ENCODE assay signal across 25 cellular contexts in genomic region chr1:14135070-14135469, GRCh38.
A peak's percentile ranks its signal among the peaks of the same experiment; 100 is the strongest.
DNase-seq lines count a peak whose midpoint lies in the region; ATAC-seq and TF ChIP-seq lines count a peak whose summit lies in the region.
"Had no signal": no experiment of that assay in that cellular context is flagged by ENCODE, and none has a peak within 500 bp of the region (broad histone marks: within the 10 kb centered on the region; RNA-seq: fewer than 3 reads in every experiment).

No MANE protein-coding gene starts in this region.

- H3K79me2 ChIP-seq in neural progenitor cell (ENCODE audit: low read depth) = no peaks in the 10 kb centered on the region

- H3K4me1 Mint-ChIP-seq in WTC11 = peaks cover 40% of the 10 kb centered on the region
- peaks cover 11% of the 10 kb centered on the region for H3K4me1 Mint-ChIP-seq in neural progenitor cell
- no peaks in the 10 kb centered on the region for H3K4me1 Mint-ChIP-seq in CD14-positive monocyte
- H3K4me1 Mint-ChIP-seq: CD4-positive, alpha-beta memory T cell had no signal

- no peaks in the 10 kb centered on the region for H3F3A ChIP-seq in neural progenitor cell (ENCODE audit: low read depth)

- no peaks in the 10 kb centered on the region for H3K9me3 ChIP-seq in BLaER1 treated with 17β-estradiol and CSF1 and Interleukin-3, amounts not matched to agents 10 nM and 100 nM (replicated peaks in 1 of 11)
- H3K9me3 ChIP-seq in neural progenitor cell (ENCODE audit: low read depth) = no peaks in the 10 kb centered on the region

- H3K36me3 Mint-ChIP-seq in WTC11 = 0 out of 2 replicates have a peak, but pooled peaks cover 5% of the 10 kb centered on the region
- no peaks in the 10 kb centered on the region for H3K36me3 Mint-ChIP-seq in neural progenitor cell
- no peaks in the 10 kb centered on the region for H3K36me3 Mint-ChIP-seq in CD14-positive monocyte
- H3K36me3 Mint-ChIP-seq: CD4-positive, alpha-beta memory T cell had no signal

- H3K9ac ChIP-seq in BLaER1 treated with 17β-estradiol and CSF1 and Interleukin-3, amounts not matched to agents 10 nM and 100 nM = no peak overlapping the region
- no peak overlapping the region for H3K9ac ChIP-seq in neural progenitor cell

- H4K20me1 ChIP-seq in BLaER1 treated with 17β-estradiol and CSF1 and Interleukin-3, amounts not matched to agents 10 nM and 100 nM = no peaks in the 10 kb centered on the region
- H4K20me1 ChIP-seq in neural progenitor cell (ENCODE audit: low read depth) = no peaks in the 10 kb centered on the region

- no peak overlapping the region for H3K27ac ChIP-seq in BLaER1 treated with 17β-estradiol and CSF1 and Interleukin-3, amounts not matched to agents 10 nM and 100 nM
- no peak overlapping the region for H3K27ac ChIP-seq in neural progenitor cell
- H3K27ac ChIP-seq: 22Rv1, RWPE1 had no signal

- H3K36me3 ChIP-seq in BLaER1 treated with 17β-estradiol and CSF1 and Interleukin-3, amounts not matched to agents 10 nM and 100 nM = no peaks in the 10 kb centered on the region
- H3K36me3 ChIP-seq in neural progenitor cell = no peaks in the 10 kb centered on the region

- no peaks in the 10 kb centered on the region for H3K27me3 ChIP-seq in BLaER1 treated with 17β-estradiol and CSF1 and Interleukin-3, amounts not matched to agents 10 nM and 100 nM
- no peaks in the 10 kb centered on the region for H3K27me3 ChIP-seq in neural progenitor cell

- peak overlapping the region in 6 of 11 experiments; percentile 3 to 58 (median 26); a peak in 10 of 22 replicates for H3K4me2 ChIP-seq in BLaER1 treated with 17β-estradiol and CSF1 and Interleukin-3, amounts not matched to agents 10 nM and 100 nM
- H3K4me2 ChIP-seq in neural progenitor cell = no peak overlapping the region

- POLR2A ChIA-PET in WTC11 (lab: Charles Lee) = no interaction called here

- H3K27ac Mint-ChIP-seq in WTC11 (peak overlapping the region; percentile 96), neural progenitor cell (no peak overlapping the region), CD14-positive monocyte (no peak overlapping the region)
- H3K27ac Mint-ChIP-seq: CD4-positive, alpha-beta memory T cell had no signal

- H3K4me1 ChIP-seq in BLaER1 treated with 17β-estradiol and CSF1 and Interleukin-3, amounts not matched to agents 10 nM and 100 nM = peaks cover 0 to 10% (median 7%) of the 10 kb centered on the region in 10 experiments; a peak in 8 of 20 replicates
- peaks cover 12% of the 10 kb centered on the region for H3K4me1 ChIP-seq in neural progenitor cell

- H3K4me3 Mint-ChIP-seq in WTC11 = no peak overlapping the region
- H3K4me3 Mint-ChIP-seq in neural progenitor cell = no peak overlapping the region
- H3K4me3 Mint-ChIP-seq in CD14-positive monocyte = no peak overlapping the region
- H3K4me3 Mint-ChIP-seq: CD4-positive, alpha-beta memory T cell had no signal

- peaks cover 6% of the 10 kb centered on the region; the same call in 1 of the 2 replicates for H3K27me3 Mint-ChIP-seq in WTC11 (ENCODE audit: low read depth)
- peaks cover 4% of the 10 kb centered on the region for H3K27me3 Mint-ChIP-seq in neural progenitor cell (ENCODE audit: insufficient read depth, low read depth)
- H3K27me3 Mint-ChIP-seq in CD14-positive monocyte (ENCODE audit: low read depth in 3 of 3) = peaks cover 0 to 6% (median 2%) of the 10 kb centered on the region in 3 donors

- peak overlapping the region; percentile 64 for H2AFZ ChIP-seq in neural progenitor cell (replicated peaks)

- CTCF ChIA-PET in WTC11 (lab: Charles Lee) = interaction anchor here (1.3 to 1.7 kb wide), 2 partner anchors 22 to 39 kb away, joined by 3 read pairs; no protein-coding TSS in a partner anchor

- H3K9me3 Mint-ChIP-seq in WTC11 = peaks cover 29% of the 10 kb centered on the region
- H3K9me3 Mint-ChIP-seq in neural progenitor cell = no peaks in the 10 kb centered on the region
- peaks cover 0 to 3% (median 0%) of the 10 kb centered on the region in 7 donors for H3K9me3 Mint-ChIP-seq in CD14-positive monocyte

- no peak overlapping the region for H3K4me3 ChIP-seq in BLaER1 treated with 17β-estradiol and CSF1 and Interleukin-3, amounts not matched to agents 10 nM and 100 nM
- no peak overlapping the region for H3K4me3 ChIP-seq in neural progenitor cell

- intact Hi-C loops in CD14-positive monocyte (cut with micrococcal nuclease) = no loop called here

- no peak for TF ChIP-seq CTCF in WTC11 (IDR thresholded peaks at IDR 0.05)
- no peak for TF ChIP-seq CTCF in neural progenitor cell (IDR thresholded peaks at IDR 0.05)
- TF ChIP-seq CTCF in CD14-positive monocyte (IDR thresholded peaks at IDR 0.05) = no peak

- DNase-seq in DMS79 treated with DMSO at 0.1 percent for 48 hours (lab: John Stamatoyannopoulos, UW) = peak; percentile 29
- DNase-seq in DMS79 (lab: John Stamatoyannopoulos, UW) = no peak
- no peak for DNase-seq in WTC11 (ENCODE audit: low spot score)
- no peak for DNase-seq in neural progenitor cell (ENCODE audit: low spot score)
- DNase-seq in CD14-positive monocyte (ENCODE audit: low spot score) = no peak
- DNase-seq in SHP77 (lab: John Stamatoyannopoulos, UW) = no peak
- DNase-seq: ACHN; CD4-positive, alpha-beta memory T cell; COR-L47; GF-D8; Karpas-422; NCI-H1092 treated with DMSO at 0.1 percent for 48 hours; NCI-H1694 treated with DMSO at 0.1 percent for 48 hours; NCI-H2081; NCI-H2171 treated with DMSO at 0.1 percent for 48 hours; NCI-H345; NCI-H510A treated with DMSO at 0.1 percent for 48 hours; NCI-H82; SHP77 treated with DMSO at 0.1 percent for 48 hours had no signal

- no peak for ATAC-seq in WTC11
- ATAC-seq in HG03139 (IDR thresholded peaks at IDR 0.05; ENCODE audit: unreplicated experiment) = no peak
- ATAC-seq: HepG2, Panc1 had no signal

TF ChIP-seq in WTC11, 78 proteins besides CTCF, POLR2A, EP300 and RAD21:
- TF ChIP-seq SP1 (CRISPR knock-in tag; conservative IDR thresholded peaks at IDR 0.05) = no peak
- no peak for TF ChIP-seq ZNF512 (CRISPR knock-in tag; IDR thresholded peaks at IDR 0.05; ENCODE audit: borderline replicate concordance)
- no peak for TF ChIP-seq TEAD1 (CRISPR knock-in tag; IDR thresholded peaks at IDR 0.05)
- TF ChIP-seq ZNF423 (CRISPR knock-in tag; IDR thresholded peaks at IDR 0.05) = no peak
- no peak for TF ChIP-seq ZNF671 (CRISPR knock-in tag; IDR thresholded peaks at IDR 0.05)
- TF ChIP-seq, protein P1, sequence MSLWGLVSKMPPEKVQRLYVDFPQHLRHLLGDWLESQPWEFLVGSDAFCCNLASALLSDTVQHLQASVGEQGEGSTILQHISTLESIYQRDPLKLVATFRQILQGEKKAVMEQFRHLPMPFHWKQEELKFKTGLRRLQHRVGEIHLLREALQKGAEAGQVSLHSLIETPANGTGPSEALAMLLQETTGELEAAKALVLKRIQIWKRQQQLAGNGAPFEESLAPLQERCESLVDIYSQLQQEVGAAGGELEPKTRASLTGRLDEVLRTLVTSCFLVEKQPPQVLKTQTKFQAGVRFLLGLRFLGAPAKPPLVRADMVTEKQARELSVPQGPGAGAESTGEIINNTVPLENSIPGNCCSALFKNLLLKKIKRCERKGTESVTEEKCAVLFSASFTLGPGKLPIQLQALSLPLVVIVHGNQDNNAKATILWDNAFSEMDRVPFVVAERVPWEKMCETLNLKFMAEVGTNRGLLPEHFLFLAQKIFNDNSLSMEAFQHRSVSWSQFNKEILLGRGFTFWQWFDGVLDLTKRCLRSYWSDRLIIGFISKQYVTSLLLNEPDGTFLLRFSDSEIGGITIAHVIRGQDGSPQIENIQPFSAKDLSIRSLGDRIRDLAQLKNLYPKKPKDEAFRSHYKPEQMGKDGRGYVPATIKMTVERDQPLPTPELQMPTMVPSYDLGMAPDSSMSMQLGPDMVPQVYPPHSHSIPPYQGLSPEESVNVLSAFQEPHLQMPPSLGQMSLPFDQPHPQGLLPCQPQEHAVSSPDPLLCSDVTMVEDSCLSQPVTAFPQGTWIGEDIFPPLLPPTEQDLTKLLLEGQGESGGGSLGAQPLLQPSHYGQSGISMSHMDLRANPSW (CRISPR knock-in tag; conservative IDR thresholded peaks at IDR 0.05; ENCODE audit: low read depth) = no peak
- TF ChIP-seq CREB1 (CRISPR knock-in tag; IDR thresholded peaks at IDR 0.05) = no peak
- TF ChIP-seq ZNF263 (CRISPR knock-in tag; IDR thresholded peaks at IDR 0.05; ENCODE audit: low read depth) = no peak
- TF ChIP-seq ZNF138 (CRISPR knock-in tag; conservative IDR thresholded peaks at IDR 0.05) = no peak
- TF ChIP-seq PREB (CRISPR knock-in tag; IDR thresholded peaks at IDR 0.05; ENCODE audit: borderline replicate concordance) = no peak
- no peak for TF ChIP-seq NR1H2 (CRISPR knock-in tag; IDR thresholded peaks at IDR 0.05)
- TF ChIP-seq NR3C1 (CRISPR knock-in tag; conservative IDR thresholded peaks at IDR 0.05; ENCODE audit: low read depth) = no peak
- no peak for TF ChIP-seq KAT7 (CRISPR knock-in tag; IDR thresholded peaks at IDR 0.05; ENCODE audit: borderline replicate concordance)
- TF ChIP-seq ETV6 (CRISPR knock-in tag; IDR thresholded peaks at IDR 0.05) = no peak
